In the genomic region with DNA sequence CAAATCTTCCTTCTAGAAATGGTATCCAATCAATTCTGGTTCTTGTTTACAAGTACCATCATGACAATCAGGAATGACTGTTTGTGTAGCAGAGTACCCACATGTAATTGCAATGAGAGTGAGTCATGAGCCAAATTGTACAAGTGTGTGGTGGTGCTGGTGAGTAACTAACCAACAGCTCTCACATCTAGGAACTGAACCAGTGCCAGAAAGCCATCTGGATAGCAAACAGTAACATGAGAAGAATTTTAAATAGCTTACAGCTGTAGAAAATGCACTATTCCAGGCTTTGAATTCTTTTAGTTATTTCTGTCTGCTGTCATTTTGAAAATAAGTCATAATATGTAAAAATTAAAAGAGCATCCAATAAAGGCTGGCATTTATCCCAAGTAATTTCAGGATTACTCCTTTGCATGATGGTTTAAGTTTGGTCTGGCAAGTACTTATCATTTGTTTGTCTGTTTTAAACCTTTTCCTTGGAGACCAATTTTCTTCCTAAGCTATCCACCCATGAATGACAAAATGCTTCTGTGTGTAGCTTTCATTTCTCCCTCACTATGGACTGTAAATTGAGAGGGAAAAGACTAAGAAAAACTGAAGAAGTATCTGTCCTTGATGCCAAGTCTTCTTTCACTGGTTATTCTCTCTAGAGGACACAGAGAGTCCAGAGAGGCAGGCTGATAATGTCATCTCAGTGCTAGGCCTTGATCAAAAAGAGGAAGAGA, we compare ENCODE assay signal across 1 cellular context.
TF ChIP-seq lines count a peak whose summit lies in the region.

No MANE protein-coding gene starts in this region.

TF ChIP-seq in SK-N-SH, 30 proteins besides CTCF, POLR2A, EP300 and RAD21 (continued from another document):
- TF ChIP-seq, protein P1, sequence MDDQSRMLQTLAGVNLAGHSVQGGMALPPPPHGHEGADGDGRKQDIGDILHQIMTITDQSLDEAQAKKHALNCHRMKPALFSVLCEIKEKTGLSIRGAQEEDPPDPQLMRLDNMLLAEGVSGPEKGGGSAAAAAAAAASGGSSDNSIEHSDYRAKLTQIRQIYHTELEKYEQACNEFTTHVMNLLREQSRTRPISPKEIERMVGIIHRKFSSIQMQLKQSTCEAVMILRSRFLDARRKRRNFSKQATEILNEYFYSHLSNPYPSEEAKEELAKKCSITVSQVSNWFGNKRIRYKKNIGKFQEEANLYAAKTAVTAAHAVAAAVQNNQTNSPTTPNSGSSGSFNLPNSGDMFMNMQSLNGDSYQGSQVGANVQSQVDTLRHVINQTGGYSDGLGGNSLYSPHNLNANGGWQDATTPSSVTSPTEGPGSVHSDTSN (IDR thresholded peaks at IDR 0.05), result peak; percentile 76
- TF ChIP-seq, protein P2, sequence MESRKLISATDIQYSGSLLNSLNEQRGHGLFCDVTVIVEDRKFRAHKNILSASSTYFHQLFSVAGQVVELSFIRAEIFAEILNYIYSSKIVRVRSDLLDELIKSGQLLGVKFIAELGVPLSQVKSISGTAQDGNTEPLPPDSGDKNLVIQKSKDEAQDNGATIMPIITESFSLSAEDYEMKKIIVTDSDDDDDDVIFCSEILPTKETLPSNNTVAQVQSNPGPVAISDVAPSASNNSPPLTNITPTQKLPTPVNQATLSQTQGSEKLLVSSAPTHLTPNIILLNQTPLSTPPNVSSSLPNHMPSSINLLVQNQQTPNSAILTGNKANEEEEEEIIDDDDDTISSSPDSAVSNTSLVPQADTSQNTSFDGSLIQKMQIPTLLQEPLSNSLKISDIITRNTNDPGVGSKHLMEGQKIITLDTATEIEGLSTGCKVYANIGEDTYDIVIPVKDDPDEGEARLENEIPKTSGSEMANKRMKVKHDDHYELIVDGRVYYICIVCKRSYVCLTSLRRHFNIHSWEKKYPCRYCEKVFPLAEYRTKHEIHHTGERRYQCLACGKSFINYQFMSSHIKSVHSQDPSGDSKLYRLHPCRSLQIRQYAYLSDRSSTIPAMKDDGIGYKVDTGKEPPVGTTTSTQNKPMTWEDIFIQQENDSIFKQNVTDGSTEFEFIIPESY (IDR thresholded peaks at IDR 0.05; ENCODE audit: borderline replicate concordance, low read depth), result 0 out of 2 replicates have a peak, but pooled peaks have one; percentile 47
- TF ChIP-seq TEAD4 (IDR thresholded peaks at IDR 0.05; ENCODE audit: borderline replicate concordance, insufficient read depth) (peak; percentile 88), SIN3A (IDR thresholded peaks at IDR 0.05; ENCODE audit: borderline replicate concordance, low read depth, low read length) (peak; percentile 78), GABPA (IDR thresholded peaks at IDR 0.05; ENCODE audit: low read depth) (no peak), JUND (IDR thresholded peaks at IDR 0.05) (peak; percentile 95), RXRA (IDR thresholded peaks at IDR 0.05; ENCODE audit: borderline replicate concordance, low read depth) (peak; percentile 60; the same call in 1 of the 2 replicates), FOXM1 (IDR thresholded peaks at IDR 0.05; ENCODE audit: low read depth) (peak; percentile 80; the same call in 1 of the 2 replicates), MXI1 (IDR thresholded peaks at IDR 0.05; ENCODE audit: low read depth, low read length) (peak; percentile 32; the same call in 1 of the 2 replicates), EZH2phosphoT487 (IDR thresholded peaks at IDR 0.05; ENCODE audit: borderline replicate concordance, low read depth) (no peak), CHD2 (IDR thresholded peaks at IDR 0.05; ENCODE audit: low read length, partially characterized antibody) (peak; percentile 47), NFIC (IDR thresholded peaks at IDR 0.05; ENCODE audit: borderline replicate concordance) (peak; percentile 98), TCF12 (IDR thresholded peaks at IDR 0.05) (peak; percentile 100)
TF ChIP-seq in SK-N-SH: peak in this region for 16.
